ENCODE assay signal across 8 cellular contexts in the genomic region with DNA sequence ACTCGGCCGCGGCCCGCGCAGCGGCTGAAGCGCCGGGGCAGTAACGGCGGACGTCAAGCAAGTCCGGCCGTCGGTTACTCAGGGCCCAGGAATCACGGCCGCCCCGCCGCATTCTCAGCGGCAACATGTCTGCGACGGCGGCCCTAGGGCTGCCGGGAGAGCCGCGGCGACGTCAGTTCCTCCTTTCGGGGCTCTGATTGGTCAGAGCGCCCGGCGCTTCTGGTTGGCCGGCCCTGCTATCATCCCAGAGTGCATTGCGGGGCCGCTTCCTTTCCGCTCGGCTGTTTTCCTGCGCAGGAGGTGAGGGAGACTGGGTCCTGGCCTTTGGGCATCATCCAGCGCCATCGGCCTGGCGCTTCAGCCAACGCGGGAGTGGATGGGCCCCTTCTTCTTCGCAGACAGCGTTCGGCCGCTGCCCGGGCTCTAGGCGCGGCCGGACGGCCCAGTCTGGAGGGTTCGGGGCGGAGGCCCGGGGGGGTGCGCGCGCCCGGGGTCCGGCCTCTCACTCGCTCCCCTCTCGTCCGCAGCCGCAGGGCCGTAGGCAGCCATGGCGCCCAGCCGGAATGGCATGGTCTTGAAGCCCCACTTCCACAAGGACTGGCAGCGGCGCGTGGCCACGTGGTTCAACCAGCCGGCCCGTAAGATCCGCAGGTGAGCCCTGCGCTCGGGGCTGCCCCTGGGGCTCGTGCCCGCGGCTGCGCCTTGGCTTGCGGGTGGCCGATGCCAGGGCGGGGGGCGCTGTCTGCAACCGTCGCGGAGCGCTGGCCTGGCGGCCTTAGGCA. TPM values are rescaled to one million over a fixed set of nuclear protein-coding genes. Genes with fewer than 3 reads are reported as not detected.
DNase-seq lines count a peak whose midpoint lies in the region; ATAC-seq and TF ChIP-seq lines count a peak whose summit lies in the region.

TSS of gene RPL13 (plus strand) at position 270 of the 782 bp plus-strand sequence. CDS start at position 548, 278 bp downstream.

- peak within 1 kb of the TSS; percentile 88 to 95 for H3K4me3 ChIP-seq in left lung

- H3K9me3 ChIP-seq in left lung = no peaks in the 10 kb centered on the region

- H3K9me3 Mint-ChIP-seq in dendritic cell treated with granulocyte-macrophage colony-stimulating factor and Interleukin-4, amounts not matched to agents 40 ng/mL and 50 ng/mL, for 4 days = no peaks in the 10 kb centered on the region

- H3K27me3 ChIP-seq in left lung = no peaks in the 10 kb centered on the region

- peaks cover 61% of the 10 kb centered on the region for H3K36me3 Mint-ChIP-seq in dendritic cell treated with granulocyte-macrophage colony-stimulating factor and Interleukin-4, amounts not matched to agents 40 ng/mL and 50 ng/mL, for 4 days (ENCODE audit: low read depth)

- TF ChIP-seq CTCF in left lung (IDR thresholded peaks at IDR 0.05) = no peak

- peak within 1 kb of the TSS; percentile 98 to 99 for H3K27ac ChIP-seq in left lung

- DNase-seq in C1 segment of cervical spinal cord (lab: John Stamatoyannopoulos, UW) = peak; percentile 67 to 95 (median 90)
- peak; percentile 82 for DNase-seq in NCI-H774 (lab: John Stamatoyannopoulos, UW)
- peak; percentile 91 for DNase-seq in activated CD4-positive, alpha-beta T cell treated with anti-CD3 and anti-CD28 coated beads, Interleukin-2, amount 50 U/mL, for 4 hours
- DNase-seq in left lung = peak; percentile 96 to 97
- DNase-seq in stimulated activated CD4-positive, alpha-beta T cell treated with anti-CD3 and anti-CD28 coated beads, Interleukin-2, amount 100 ng/mL, for 4 hours (ENCODE audit: low read depth) = peak; percentile 91

- peak within 1 kb of the TSS; percentile 91 for H3K4me3 Mint-ChIP-seq in dendritic cell treated with granulocyte-macrophage colony-stimulating factor and Interleukin-4, amounts not matched to agents 40 ng/mL and 50 ng/mL, for 4 days

- H3K4me1 ChIP-seq in left lung = peaks cover 11 to 77% of the 10 kb centered on the region in 2 donors

- peaks cover 71% of the 10 kb centered on the region for H3K4me1 Mint-ChIP-seq in dendritic cell treated with granulocyte-macrophage colony-stimulating factor and Interleukin-4, amounts not matched to agents 40 ng/mL and 50 ng/mL, for 4 days (ENCODE audit: low read depth)

- H3K27ac Mint-ChIP-seq in dendritic cell treated with granulocyte-macrophage colony-stimulating factor and Interleukin-4, amounts not matched to agents 40 ng/mL and 50 ng/mL, for 4 days = peak within 1 kb of the TSS; percentile 99

- peaks cover 0 to 57% of the 10 kb centered on the region in 2 donors for H3K36me3 ChIP-seq in left lung

- peak; percentile 85 for ATAC-seq in GM19351 (IDR thresholded peaks at IDR 0.05; ENCODE audit: unreplicated experiment)
- peak; percentile 61 for ATAC-seq in HG03558 (IDR thresholded peaks at IDR 0.05; ENCODE audit: extremely low read depth, unreplicated experiment)
- ATAC-seq in left lung = peak; percentile 93

- intact Hi-C loops in dendritic cell treated with granulocyte-macrophage colony-stimulating factor and Interleukin-4, amounts not matched to agents 40 ng/mL and 50 ng/mL, for 4 days (cut with micrococcal nuclease) = loop anchor here (10.0 kb wide), 1 partner anchor 66 kb away; the partner anchor contains the start of gene ANKRD11
- intact Hi-C loops in left lung (cut with DNase I) = no loop called here

- H3K27me3 Mint-ChIP-seq in dendritic cell treated with granulocyte-macrophage colony-stimulating factor and Interleukin-4, amounts not matched to agents 40 ng/mL and 50 ng/mL, for 4 days = no peaks in the 10 kb centered on the region

RNA-seq across cellular contexts. Expression of gene RPL13, which starts in this region (rescaled TPM):
- total RNA-seq in left lung = 1,000 to 10,000 TPM; 1,639 to 1,736 TPM

Comparison
In these comparisons a context has a peak if more than half of its experiments do, and no peak if none do; other contexts are left out.
1. Peak in every context shown above with its lines: DNase-seq, ATAC-seq, H3K4me3 ChIP-seq and H3K27ac ChIP-seq.